In genomic region chr7:86933295-86933845, GRCh38 we compare ENCODE assay signal across 25 cellular contexts.
"Had no signal": no experiment of that assay in that cellular context is flagged by ENCODE, and none has a peak within 500 bp of the region (broad histone marks: within the 10 kb centered on the region; RNA-seq: fewer than 3 reads in every experiment).

No MANE protein-coding gene starts in this region.

- H3K27ac Mint-ChIP-seq: immature natural killer cell; memory B cell; natural killer cell treated with Interleukin-12 subunit alpha and Interleukin-12 subunit beta and Interleukin-15 and Interleukin-18, amount 100 ng/mL, for 72 hours; neural progenitor cell; progenitor cell of endocrine pancreas had no signal

- DNase-seq: cortex of kidney; dorsolateral prefrontal cortex; effector CD8-positive, alpha-beta T cell; gastrocnemius medialis; immature natural killer cell; kidney; left cardiac atrium; left ventricle myocardium inferior; lower lobe of right lung; midbrain; nucleus accumbens; ovary; right cardiac atrium; small intestine; stimulated activated CD4-positive, alpha-beta T cell treated with anti-CD3 and anti-CD28 coated beads, Interleukin-12 subunit alpha, Interleukin-12 subunit beta, amount 100 ng/mL, for 4 hours; stimulated activated naive CD4-positive, alpha-beta T cell; stomach; substantia nigra; transverse colon had no signal

- H3K27ac ChIP-seq: neural progenitor cell, ovary, transverse colon had no signal

- H3K4me1 Mint-ChIP-seq: immature natural killer cell had no signal

- H3K27me3 Mint-ChIP-seq: memory B cell, progenitor cell of endocrine pancreas had no signal

- H2AFZ ChIP-seq: neural progenitor cell had no signal

- H3K27me3 ChIP-seq: dorsolateral prefrontal cortex, gastrocnemius medialis, neural progenitor cell, ovary, stomach, transverse colon had no signal

- ATAC-seq: esophagus mucosa; gastrocnemius medialis; left cardiac atrium; lower lobe of right lung; natural killer cell treated with Interleukin-12 subunit alpha and Interleukin-12 subunit beta and Interleukin-15 and Interleukin-18, amount 100 ng/mL, for 72 hours; right cardiac atrium had no signal

- H3K36me3 Mint-ChIP-seq: immature natural killer cell; natural killer cell treated with Interleukin-12 subunit alpha and Interleukin-12 subunit beta and Interleukin-15 and Interleukin-18, amount 100 ng/mL, for 72 hours had no signal

- H3K4me1 ChIP-seq: neural progenitor cell, stomach, transverse colon had no signal

- H3K9me3 ChIP-seq: gastrocnemius medialis, left ventricle myocardium inferior, lower lobe of right lung, ovary, stomach, thoracic aorta, transverse colon had no signal

- H3K9me3 Mint-ChIP-seq: memory B cell; natural killer cell treated with Interleukin-12 subunit alpha and Interleukin-12 subunit beta and Interleukin-15 and Interleukin-18, amount 100 ng/mL, for 72 hours; neural progenitor cell had no signal

- H3K4me2 ChIP-seq: neural progenitor cell had no signal

- H3K9ac ChIP-seq: neural progenitor cell had no signal

- H3K4me3 Mint-ChIP-seq: immature natural killer cell; memory B cell; natural killer cell treated with Interleukin-12 subunit alpha and Interleukin-12 subunit beta and Interleukin-15 and Interleukin-18, amount 100 ng/mL, for 72 hours; neural progenitor cell had no signal
